Comparison of ENCODE assay signal across 9 cellular contexts in genomic region chr1:23169727-23170335, GRCh38.
A peak's percentile ranks its signal among the peaks of the same experiment; 100 is the strongest.
DNase-seq lines count a peak whose midpoint lies in the region; ATAC-seq lines count a peak whose summit lies in the region.
"Had no signal": no experiment of that assay in that cellular context is flagged by ENCODE, and none has a peak within 500 bp of the region (broad histone marks: within the 10 kb centered on the region; RNA-seq: fewer than 3 reads in every experiment).

No MANE protein-coding gene starts in this region.

- peak overlapping the region; percentile 52 for H3K27ac ChIP-seq in angular gyrus (ENCODE audit: low read depth, low read length)
- H3K27ac ChIP-seq: VCaP had no signal

- H3K27me3 ChIP-seq in HAP-1 (ENCODE audit: low read depth), result no peaks in the 10 kb centered on the region

- ATAC-seq in HG02884 (IDR thresholded peaks at IDR 0.05; ENCODE audit: unreplicated experiment) (no peak), HG03095 (IDR thresholded peaks at IDR 0.05; ENCODE audit: unreplicated experiment) (no peak)

- no peaks in the 10 kb centered on the region for H3K36me3 ChIP-seq in HAP-1 (replicated peaks)

- in situ Hi-C loops in HAP-1 (cut with MboI; ENCODE audit: low sequenced_read_pairs), result no loop called here

- H3K4me3 ChIP-seq in HAP-1, result no peak overlapping the region

- peaks cover 13% of the 10 kb centered on the region for H3K4me1 ChIP-seq in HAP-1

- peak; percentile 87 for DNase-seq in GM03348 (ENCODE audit: low spot score)
- DNase-seq in NCI-H1436 treated with DMSO at 0.1 percent for 48 hours (lab: John Stamatoyannopoulos, UW), result peak; percentile 17
- DNase-seq in hippocampal formation (lab: John Stamatoyannopoulos, UW), result peak; percentile 32 to 60
- DNase-seq in stimulated activated CD8-positive, alpha-beta memory T cell treated with anti-CD3 and anti-CD28 coated beads, Interleukin-4, amount 100 ng/mL, for 48 hours, result peak; percentile 34
- DNase-seq in HAP-1 (ENCODE audit: low spot score in 2 of 2), result no peak

- no peaks in the 10 kb centered on the region for H3K9me3 ChIP-seq in HAP-1

Comparison
In these comparisons a context has a peak if more than half of its experiments do, and no peak if none do; other contexts are left out.
1. DNase-seq: peak in GM03348 (single experiment), NCI-H1436 treated with DMSO at 0.1 percent for 48 hours (single experiment), hippocampal formation (2 of 2) and stimulated activated CD8-positive, alpha-beta memory T cell treated with anti-CD3 and anti-CD28 coated beads, Interleukin-4, amount 100 ng/mL, for 48 hours (single experiment); none in HAP-1 (0 of 2).